In the genomic region with DNA sequence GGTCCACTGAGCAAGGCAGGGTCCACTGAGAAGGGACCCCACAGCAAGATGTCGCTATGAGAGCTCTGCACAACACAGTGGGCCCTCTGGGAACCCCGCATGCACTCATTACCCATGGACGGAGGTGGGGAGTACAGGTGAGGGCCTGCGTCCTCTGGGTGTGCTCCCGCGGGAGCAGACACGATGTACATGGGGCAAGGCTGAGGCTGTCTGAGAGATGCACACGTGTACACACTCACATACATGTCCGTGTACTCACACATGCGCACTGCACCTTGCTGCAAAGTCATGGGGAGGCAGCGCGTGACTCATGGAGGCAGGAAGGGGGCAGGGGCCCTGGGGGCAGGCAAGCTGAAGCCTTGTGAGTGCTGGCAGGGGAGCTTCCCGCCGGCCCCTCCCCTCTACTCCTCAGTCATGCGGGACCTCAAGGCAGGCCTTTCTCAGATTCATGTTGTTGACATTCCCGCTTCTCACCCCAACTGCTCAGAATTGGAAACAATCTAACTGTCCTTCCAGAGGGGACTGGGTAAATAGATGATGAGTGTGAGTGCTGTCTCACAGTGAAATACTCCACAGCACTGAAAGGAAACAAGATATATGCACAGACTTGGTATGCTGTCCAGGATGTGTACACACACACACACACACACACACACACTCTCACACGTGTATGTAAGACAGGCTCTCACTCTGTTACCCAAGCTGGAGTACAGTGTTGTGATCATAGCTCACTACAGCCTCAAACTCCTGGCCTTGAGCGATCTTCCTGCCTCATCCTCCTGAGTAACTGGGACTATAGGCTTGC, we compare ENCODE assay signal across 8 cellular contexts. TPM values are rescaled to one million over a fixed set of nuclear protein-coding genes. Genes with fewer than 3 reads are reported as not detected.
DNase-seq lines count a peak whose midpoint lies in the region; ATAC-seq and TF ChIP-seq lines count a peak whose summit lies in the region.

No MANE protein-coding gene starts in this region.

- intact Hi-C loops in posterior vena cava (cut with DNase I): no loop called here

- WGBS in endodermal cell (ENCODE audit: insufficient coverage in 1 of 2, insufficient read length in 1 of 2), 2 experiments: 59 to 83% methylated on average over 5 to 18 of the region's 18 CpGs

- no peaks in the 10 kb centered on the region for H3K27me3 Mint-ChIP-seq in endodermal cell (ENCODE audit: insufficient read depth)
- H3K27me3 Mint-ChIP-seq in osteocyte (ENCODE audit: unreplicated experiment): peaks cover 5% of the 10 kb centered on the region

- H3K27ac Mint-ChIP-seq in endodermal cell (peak overlapping the region; percentile 35), osteocyte (ENCODE audit: unreplicated experiment) (peak overlapping the region; percentile 92)

- peaks cover 11% of the 10 kb centered on the region for H3K4me1 Mint-ChIP-seq in endodermal cell
- peaks cover 46% of the 10 kb centered on the region for H3K4me1 Mint-ChIP-seq in osteocyte (ENCODE audit: unreplicated experiment)

- H3K4me3 ChIP-seq in endodermal cell (ENCODE audit: low read length): no peak overlapping the region

- H3K4me3 Mint-ChIP-seq in endodermal cell (no peak overlapping the region), osteocyte (ENCODE audit: unreplicated experiment) (peak overlapping the region; percentile 51)

- no peak for ATAC-seq in GM21737 (IDR thresholded peaks at IDR 0.05; ENCODE audit: unreplicated experiment)

- in situ Hi-C loops in GM13976 (cut with MboI; ENCODE audit: low sequenced_read_pairs, unreplicated experiment): no loop called here

- H3K27me3 ChIP-seq in endodermal cell (ENCODE audit: control insufficient read depth, insufficient read depth, low read length, poor library complexity, severe bottlenecking): no peaks in the 10 kb centered on the region

- no peaks in the 10 kb centered on the region for H3K36me3 ChIP-seq in endodermal cell (ENCODE audit: control insufficient read depth, insufficient read depth, low read length)

- H3K9me3 ChIP-seq in endodermal cell (ENCODE audit: control insufficient read depth, low read length): no peaks in the 10 kb centered on the region

- H3K9me3 Mint-ChIP-seq in endodermal cell (no peaks in the 10 kb centered on the region), osteocyte (ENCODE audit: unreplicated experiment) (no peaks in the 10 kb centered on the region)

- no peaks in the 10 kb centered on the region for H3K36me3 Mint-ChIP-seq in endodermal cell (ENCODE audit: low read depth)
- no peaks in the 10 kb centered on the region for H3K36me3 Mint-ChIP-seq in osteocyte (ENCODE audit: unreplicated experiment)

- no peak overlapping the region for H3K27ac ChIP-seq in endodermal cell (ENCODE audit: low read depth, low read length)

- peaks cover 5% of the 10 kb centered on the region for H3K4me1 ChIP-seq in endodermal cell (ENCODE audit: control insufficient read depth, insufficient read depth, low read length)

- DNase-seq in H4 (ENCODE audit: low spot score) (peak; percentile 90), NCI-H345 (lab: John Stamatoyannopoulos, UW) (peak; percentile 88), endodermal cell (peak; percentile 86), osteocyte (ENCODE audit: extremely low spot score, unreplicated experiment) (peak; percentile 95), GM13976 (ENCODE audit: low spot score) (no peak), posterior vena cava (ENCODE audit: low spot score) (no peak), germinal center (ENCODE audit: low spot score) (no peak)

- H3K9ac ChIP-seq in endodermal cell (ENCODE audit: extremely low read depth, low read length, poor library complexity, severe bottlenecking): no peak overlapping the region

- TF ChIP-seq CTCF in endodermal cell (conservative IDR thresholded peaks at IDR 0.05) (no peak), osteocyte (IDR thresholded peaks at IDR 0.05) (no peak), GM13976 (IDR thresholded peaks at IDR 0.05; ENCODE audit: borderline replicate concordance, control extremely low read depth, extremely low read depth, insufficient read depth, missing control alignments) (no peak)

RNA-seq across cellular contexts. Expression of a gene that starts 40.0 kb away (rescaled TPM):
- 0.04 and 0.08 TPM in 2 replicates for total RNA-seq in H4 (2014; rRNA removed; shearing (Covaris generic))
- total RNA-seq in endodermal cell (under 1 TPM; 0.18 to 0.27 TPM), osteocyte (0.05 TPM in 1 of 2 replicates, not detected in the other), posterior vena cava (under 1 TPM; 0.19 TPM)
- 0.11 TPM for polyA plus RNA-seq in endodermal cell (2013, experiment 1 of 2)
- polyA plus RNA-seq in endodermal cell (2013, experiment 2 of 2): 0.12 TPM

Comparison
In these comparisons a context has a peak if more than half of its experiments do, and no peak if none do; other contexts are left out.
1. DNase-seq: peak in H4 (single experiment), NCI-H345 (single experiment), endodermal cell (single experiment) and osteocyte (single experiment); none in GM13976 (single experiment), posterior vena cava (single experiment) and germinal center (single experiment).